Comparison of ENCODE assay signal across 19 cellular contexts in genomic region chrX:47222776-47223350, GRCh38.
"Had no signal": no experiment of that assay in that cellular context is flagged by ENCODE, and none has a peak within 500 bp of the region (broad histone marks: within the 10 kb centered on the region; RNA-seq: fewer than 3 reads in every experiment).

No MANE protein-coding gene starts in this region.

- H3K27ac Mint-ChIP-seq: activated B cell treated with CpG ODN at 0.5 μM for 24 hours; activated CD8-positive, alpha-beta memory T cell treated with anti-CD3 and anti-CD28 coated beads, Interleukin-2, amount 10 ng/mL, durations not matched to agents 7 days and 5 days; activated naive CD4-positive, alpha-beta T cell treated with anti-CD3 and anti-CD28 coated beads for 36 hours; activated naive CD8-positive, alpha-beta T cell treated with anti-CD3 and anti-CD28 coated beads, Interleukin-2, amount 50 U/mL, for 24 hours; activated T-helper 2 cell treated with anti-CD3 and anti-CD28 coated beads, Interferon-gamma antibody, Interleukin-2, Interleukin-4, amounts not matched to agents 10 μg/mL and 5 μg/mL and 100 μg/mL, durations not matched to agents 14 hours and 24 hours and 36 hours had no signal

- H3K27ac ChIP-seq: coronary artery had no signal

- H3K4me3 ChIP-seq: coronary artery, mucosa of descending colon had no signal

- H3K9me3 Mint-ChIP-seq: activated B cell treated with CpG ODN at 0.5 μM for 24 hours; activated CD4-positive, alpha-beta memory T cell treated with anti-CD3 and anti-CD28 coated beads, Interleukin-2, amount 10 ng/mL, durations not matched to agents 7 days and 5 days; activated naive CD4-positive, alpha-beta T cell treated with anti-CD3 and anti-CD28 coated beads for 36 hours; activated naive CD8-positive, alpha-beta T cell treated with anti-CD3 and anti-CD28 coated beads, Interleukin-2, amount 50 U/mL, for 24 hours; activated T-helper 2 cell treated with anti-CD3 and anti-CD28 coated beads, Interferon-gamma antibody, Interleukin-2, Interleukin-4, amounts not matched to agents 10 μg/mL and 5 μg/mL and 100 μg/mL, durations not matched to agents 14 hours and 24 hours and 36 hours; central memory CD8-positive, alpha-beta T cell; naive B cell; T-cell had no signal

- H3K4me3 Mint-ChIP-seq: activated B cell treated with CpG ODN at 0.5 μM for 24 hours; activated CD4-positive, alpha-beta memory T cell treated with anti-CD3 and anti-CD28 coated beads, Interleukin-2, amount 10 ng/mL, durations not matched to agents 7 days and 5 days; activated CD8-positive, alpha-beta memory T cell treated with anti-CD3 and anti-CD28 coated beads, Interleukin-2, amount 10 ng/mL, durations not matched to agents 7 days and 5 days; activated naive CD4-positive, alpha-beta T cell treated with anti-CD3 and anti-CD28 coated beads for 36 hours; activated naive CD8-positive, alpha-beta T cell treated with anti-CD3 and anti-CD28 coated beads, Interleukin-2, amount 50 U/mL, for 24 hours; central memory CD8-positive, alpha-beta T cell; naive B cell; T-cell had no signal

- H3K27me3 Mint-ChIP-seq: activated B cell treated with CpG ODN at 0.5 μM for 24 hours; activated CD4-positive, alpha-beta memory T cell treated with anti-CD3 and anti-CD28 coated beads, Interleukin-2, amount 10 ng/mL, durations not matched to agents 7 days and 5 days; activated CD8-positive, alpha-beta memory T cell treated with anti-CD3 and anti-CD28 coated beads, Interleukin-2, amount 10 ng/mL, durations not matched to agents 7 days and 5 days; activated naive CD8-positive, alpha-beta T cell treated with anti-CD3 and anti-CD28 coated beads, Interleukin-2, amount 50 U/mL, for 24 hours; central memory CD8-positive, alpha-beta T cell; naive B cell; T-cell had no signal

- H3K9me3 ChIP-seq: mucosa of descending colon had no signal

- DNase-seq: activated B cell treated with CpG ODN at 0.5 μM for 24 hours; activated CD4-positive, alpha-beta memory T cell treated with anti-CD3 and anti-CD28 coated beads, Interleukin-2, amount 10 ng/mL, durations not matched to agents 7 days and 5 days; activated CD4-positive, alpha-beta T cell treated with anti-CD3 and anti-CD28 coated beads for 4 hours; activated CD8-positive, alpha-beta memory T cell treated with anti-CD3 and anti-CD28 coated beads, Interleukin-2, amount 10 ng/mL, durations not matched to agents 7 days and 5 days; activated naive CD4-positive, alpha-beta T cell treated with anti-CD3 and anti-CD28 coated beads for 36 hours; activated naive CD8-positive, alpha-beta T cell treated with anti-CD3 and anti-CD28 coated beads, Interleukin-2, amount 50 U/mL, for 24 hours; kidney glomerular epithelial cell; left ventricle myocardium superior; mucosa of descending colon; naive B cell; nucleus accumbens; stimulated activated CD4-positive, alpha-beta T cell treated with anti-CD3 and anti-CD28 coated beads, Interleukin-12 subunit alpha, Interleukin-12 subunit beta, amount 100 ng/mL, for 4 hours; stimulated activated CD4-positive, alpha-beta T cell treated with anti-CD3 and anti-CD28 coated beads, Interleukin-1b, Interleukin-23, amount 100 ng/mL, for 48 hours; stimulated activated CD8-positive, alpha-beta memory T cell treated with anti-CD3 and anti-CD28 coated beads, Interleukin-4, amount 100 ng/mL, for 48 hours; T-helper 9 cell had no signal

- ATAC-seq: activated CD8-positive, alpha-beta memory T cell treated with anti-CD3 and anti-CD28 coated beads, Interleukin-2, amount 10 ng/mL, durations not matched to agents 7 days and 5 days; activated naive CD8-positive, alpha-beta T cell treated with anti-CD3 and anti-CD28 coated beads, Interleukin-2, amount 50 U/mL, for 24 hours; left ventricle myocardium superior; mucosa of descending colon; T-cell had no signal
